29 cellular contexts compared by ENCODE assay signal in the genomic region with DNA sequence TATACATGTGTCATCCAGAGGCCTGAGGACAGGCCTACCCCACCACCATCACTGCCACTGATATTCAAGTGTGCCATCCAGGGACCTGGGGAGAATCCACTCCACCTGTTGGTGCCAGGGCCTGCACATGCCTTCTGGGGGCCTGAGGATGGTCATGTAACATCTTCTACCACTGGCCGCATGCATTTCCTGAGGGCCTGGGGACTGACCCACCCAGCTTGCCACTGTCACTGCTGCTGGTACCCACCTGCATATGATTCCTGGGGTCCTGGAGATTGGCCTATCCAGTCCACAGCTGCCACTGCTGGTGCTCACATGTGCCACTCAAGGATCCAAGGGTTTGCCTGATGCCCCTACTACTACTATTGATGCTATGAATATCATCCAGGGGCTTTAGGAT.
DNase-seq lines count a peak whose midpoint lies in the region; ATAC-seq and TF ChIP-seq lines count a peak whose summit lies in the region.
"Had no signal": no experiment of that assay in that cellular context is flagged by ENCODE, and none has a peak within 500 bp of the region (broad histone marks: within the 10 kb centered on the region; RNA-seq: fewer than 3 reads in every experiment).

No MANE protein-coding gene starts in this region.

- ATAC-seq in left lung: no peak
- ATAC-seq: A549; CD8-positive, alpha-beta T cell had no signal

- peaks cover 51% of the 10 kb centered on the region for H3K9me3 Mint-ChIP-seq in chondrocyte (ENCODE audit: low read depth)

- no peaks in the 10 kb centered on the region for H3K36me3 ChIP-seq in left lung
- H3K36me3 ChIP-seq: BE2C; BLaER1; BLaER1 treated with 17β-estradiol and CSF1 and Interleukin-3, amounts not matched to agents 10 nM and 100 nM had no signal

- no peaks in the 10 kb centered on the region for H3K27me3 Mint-ChIP-seq in chondrocyte (ENCODE audit: low read depth)
- H3K27me3 Mint-ChIP-seq: B cell; CD4-positive, alpha-beta memory T cell; CD4-positive, alpha-beta T cell; CD4-positive, CD25-positive, alpha-beta regulatory T cell; CD8-positive, alpha-beta memory T cell had no signal

- peaks cover 5% of the 10 kb centered on the region for H3K36me3 Mint-ChIP-seq in chondrocyte (ENCODE audit: low read depth)
- H3K36me3 Mint-ChIP-seq: CD14-positive monocyte; CD4-positive, CD25-positive, alpha-beta regulatory T cell; CD8-positive, alpha-beta T cell had no signal

- H3K4me3 ChIP-seq in left lung: no peak overlapping the region
- H3K4me3 ChIP-seq: A549; BLaER1; BLaER1 treated with 17β-estradiol and CSF1 and Interleukin-3, amounts not matched to agents 10 nM and 100 nM had no signal

- intact Hi-C loops in left lung (cut with DNase I): no loop called here

- H3K4me3 Mint-ChIP-seq in chondrocyte (ENCODE audit: unreplicated experiment): no peak overlapping the region
- H3K4me3 Mint-ChIP-seq: B cell; CD14-positive monocyte; CD4-positive, alpha-beta memory T cell; CD4-positive, alpha-beta T cell; CD4-positive, CD25-positive, alpha-beta regulatory T cell; CD8-positive, alpha-beta memory T cell; CD8-positive, alpha-beta T cell had no signal

- peaks cover 0 to 68% of the 10 kb centered on the region in 2 donors for H3K9me3 ChIP-seq in left lung
- H3K9me3 ChIP-seq: A549, BE2C, BLaER1, Caco-2 had no signal

- no peaks in the 10 kb centered on the region for H3K27me3 ChIP-seq in left lung
- H3K27me3 ChIP-seq: BE2C; BLaER1; BLaER1 treated with 17β-estradiol and CSF1 and Interleukin-3, amounts not matched to agents 10 nM and 100 nM had no signal

- no peaks in the 10 kb centered on the region for H3K4me1 ChIP-seq in left lung
- H3K4me1 ChIP-seq: A549; BE2C; BLaER1; BLaER1 treated with 17β-estradiol and CSF1 and Interleukin-3, amounts not matched to agents 10 nM and 100 nM; Caco-2 had no signal

- no peaks in the 10 kb centered on the region for H3K4me1 Mint-ChIP-seq in chondrocyte (ENCODE audit: low read depth)
- H3K4me1 Mint-ChIP-seq: B cell; CD14-positive monocyte; CD4-positive, alpha-beta memory T cell; CD4-positive, CD25-positive, alpha-beta regulatory T cell; CD8-positive, alpha-beta memory T cell had no signal

- DNase-seq in chondrocyte (ENCODE audit: low spot score) (peak; percentile 66), left lung (no peak)
- DNase-seq: 8988T; ACHN; AML-193; BE2C; C1 segment of cervical spinal cord; Caco-2; Calu3; CD4-positive, alpha-beta memory T cell; CD4-positive, alpha-beta T cell; CD4-positive, CD25-positive, alpha-beta regulatory T cell; CD8-positive, alpha-beta memory T cell; CD8-positive, alpha-beta T cell; COR-L47; DMS 273 treated with DMSO at 0.1 percent for 48 hours; DMS153; DMS53; DMS79; DMS79 treated with DMSO at 0.1 percent for 48 hours; DND-41; EL had no signal

- no peak for TF ChIP-seq CTCF in chondrocyte (IDR thresholded peaks at IDR 0.05)
- TF ChIP-seq CTCF in left lung (IDR thresholded peaks at IDR 0.05): no peak

- no peak overlapping the region for H3K27ac ChIP-seq in left lung
- H3K27ac ChIP-seq: 22Rv1; A549; BLaER1; BLaER1 treated with 17β-estradiol and CSF1 and Interleukin-3, amounts not matched to agents 10 nM and 100 nM; C4-2B had no signal

- no peak overlapping the region for H3K27ac Mint-ChIP-seq in chondrocyte (ENCODE audit: unreplicated experiment)
- H3K27ac Mint-ChIP-seq: B cell; CD14-positive monocyte; CD4-positive, alpha-beta memory T cell; CD4-positive, alpha-beta T cell; CD4-positive, CD25-positive, alpha-beta regulatory T cell; CD8-positive, alpha-beta memory T cell; CD8-positive, alpha-beta T cell had no signal
